In genomic region chr1:89939059-89939570, GRCh38 we compare ENCODE assay signal across 23 cellular contexts. TPM values are rescaled to one million over a fixed set of nuclear protein-coding genes. Genes with fewer than 3 reads are reported as not detected.
A peak's percentile ranks its signal among the peaks of the same experiment; 100 is the strongest.
DNase-seq lines count a peak whose midpoint lies in the region; ATAC-seq and TF ChIP-seq lines count a peak whose summit lies in the region.
"Had no signal": no experiment of that assay in that cellular context is flagged by ENCODE, and none has a peak within 500 bp of the region (broad histone marks: within the 10 kb centered on the region; RNA-seq: fewer than 3 reads in every experiment).

No MANE protein-coding gene starts in this region.

- H3K27me3 ChIP-seq in HAP-1 (ENCODE audit: low read depth) (no peaks in the 10 kb centered on the region), layer of hippocampus (ENCODE audit: control insufficient read depth, insufficient read depth, low read length) (no peaks in the 10 kb centered on the region)
- H3K27me3 ChIP-seq: ovary had no signal

- ATAC-seq in HG02763 (IDR thresholded peaks at IDR 0.05; ENCODE audit: unreplicated experiment) (no peak), GM21576 (IDR thresholded peaks at IDR 0.05; ENCODE audit: unreplicated experiment) (no peak), GM21737 (IDR thresholded peaks at IDR 0.05; ENCODE audit: unreplicated experiment) (no peak)
- ATAC-seq: activated CD4-positive, alpha-beta T cell treated with anti-CD3 and anti-CD28 coated beads for 36 hours; activated CD8-positive, alpha-beta memory T cell treated with anti-CD3 and anti-CD28 coated beads, Interleukin-2, amount 10 ng/mL, durations not matched to agents 7 days and 5 days; activated T-helper 17 cell treated with anti-CD3 and anti-CD28 coated beads, Interleukin-2, amount 50 U/mL, for 72 hours; GM12878; left cardiac atrium; Panc1 had no signal

- peak overlapping the region; percentile 73 for H3K27ac Mint-ChIP-seq in progenitor cell of endocrine pancreas
- H3K27ac Mint-ChIP-seq: activated CD4-positive, alpha-beta T cell treated with anti-CD3 and anti-CD28 coated beads for 36 hours; activated CD8-positive, alpha-beta memory T cell treated with anti-CD3 and anti-CD28 coated beads, Interleukin-2, amount 10 ng/mL, durations not matched to agents 7 days and 5 days; activated T-helper 17 cell treated with anti-CD3 and anti-CD28 coated beads, Interleukin-2, amount 50 U/mL, for 72 hours had no signal

- no peak overlapping the region for H3K4me3 ChIP-seq in HAP-1
- H3K4me3 ChIP-seq: GM12878, ovary, thoracic aorta had no signal

- peaks cover 6% of the 10 kb centered on the region for H3K36me3 ChIP-seq in HAP-1 (replicated peaks)
- H3K36me3 ChIP-seq: ovary, thoracic aorta had no signal

- peaks cover 59% of the 10 kb centered on the region for H3K4me1 ChIP-seq in HAP-1

- no peak overlapping the region for H3K4me3 Mint-ChIP-seq in progenitor cell of endocrine pancreas (ENCODE audit: low read depth)
- H3K4me3 Mint-ChIP-seq: activated CD4-positive, alpha-beta T cell treated with anti-CD3 and anti-CD28 coated beads for 36 hours; activated CD8-positive, alpha-beta memory T cell treated with anti-CD3 and anti-CD28 coated beads, Interleukin-2, amount 10 ng/mL, durations not matched to agents 7 days and 5 days; activated T-helper 17 cell treated with anti-CD3 and anti-CD28 coated beads, Interleukin-2, amount 50 U/mL, for 72 hours had no signal

- peaks cover 9% of the 10 kb centered on the region for H3K36me3 Mint-ChIP-seq in progenitor cell of endocrine pancreas (ENCODE audit: insufficient read depth)

- DNase-seq in HAP-1 (ENCODE audit: low spot score in 2 of 2) (peak; percentile 75 to 95), anterior cingulate cortex (lab: John Stamatoyannopoulos, UW) (peak in 46 of 58 donors; percentile 4 to 82 (median 49)), progenitor cell of endocrine pancreas (ENCODE audit: low spot score, unreplicated experiment) (no peak), NCI-H82 (lab: John Stamatoyannopoulos, UW) (no peak)
- DNase-seq: activated CD4-positive, alpha-beta T cell treated with anti-CD3 and anti-CD28 coated beads for 36 hours; activated CD8-positive, alpha-beta memory T cell treated with anti-CD3 and anti-CD28 coated beads, Interleukin-2, amount 10 ng/mL, durations not matched to agents 7 days and 5 days; central memory CD4-positive, alpha-beta T cell; GF-D8; Karpas-422; left cardiac atrium; NCI-H1092 treated with DMSO at 0.1 percent for 48 hours; NCI-H774; ovary; small intestine; stimulated activated CD4-positive, alpha-beta T cell treated with anti-CD3 and anti-CD28 coated beads, Interleukin-4, amount 100 ng/mL, for 24 hours had no signal

- H3K9me3 Mint-ChIP-seq in progenitor cell of endocrine pancreas (ENCODE audit: low read depth): no peaks in the 10 kb centered on the region
- H3K9me3 Mint-ChIP-seq: activated T-helper 17 cell treated with anti-CD3 and anti-CD28 coated beads, Interleukin-2, amount 50 U/mL, for 72 hours had no signal

- in situ Hi-C loops in HAP-1 (cut with MboI; ENCODE audit: low sequenced_read_pairs): no loop called here

- H3K9me3 ChIP-seq in HAP-1: no peaks in the 10 kb centered on the region
- H3K9me3 ChIP-seq: ovary, thoracic aorta had no signal

- H3K4me1 Mint-ChIP-seq in progenitor cell of endocrine pancreas (ENCODE audit: low read depth): peaks cover 23% of the 10 kb centered on the region
- H3K4me1 Mint-ChIP-seq: activated CD8-positive, alpha-beta memory T cell treated with anti-CD3 and anti-CD28 coated beads, Interleukin-2, amount 10 ng/mL, durations not matched to agents 7 days and 5 days; activated T-helper 17 cell treated with anti-CD3 and anti-CD28 coated beads, Interleukin-2, amount 50 U/mL, for 72 hours had no signal

- TF ChIP-seq CTCF in progenitor cell of endocrine pancreas (IDR thresholded peaks at IDR 0.05; ENCODE audit: unreplicated experiment): no peak

- H3K27me3 Mint-ChIP-seq in progenitor cell of endocrine pancreas: no peaks in the 10 kb centered on the region
- H3K27me3 Mint-ChIP-seq: activated CD4-positive, alpha-beta T cell treated with anti-CD3 and anti-CD28 coated beads for 36 hours; activated CD8-positive, alpha-beta memory T cell treated with anti-CD3 and anti-CD28 coated beads, Interleukin-2, amount 10 ng/mL, durations not matched to agents 7 days and 5 days; activated T-helper 17 cell treated with anti-CD3 and anti-CD28 coated beads, Interleukin-2, amount 50 U/mL, for 72 hours had no signal

- peak overlapping the region; percentile 90 for H3K27ac ChIP-seq in layer of hippocampus (ENCODE audit: low read depth, low read length)
- H3K27ac ChIP-seq: thoracic aorta had no signal

RNA-seq across cellular contexts. Expression of gene ZNF326, which starts 55.8 kb away (rescaled TPM):
- 67.2 and 70.9 TPM in 2 replicates for total RNA-seq in progenitor cell of endocrine pancreas

Comparison
In these comparisons a context has a peak if more than half of its experiments do, and no peak if none do; other contexts are left out.
1. DNase-seq: peak in HAP-1 (2 of 2) and anterior cingulate cortex (46 of 58); none in progenitor cell of endocrine pancreas (single experiment) and NCI-H82 (single experiment).